Comparison of ENCODE assay signal across 17 cellular contexts in genomic region chr2:72981516-72981915, GRCh38.
DNase-seq lines count a peak whose midpoint lies in the region; ATAC-seq, FAIRE-seq and TF ChIP-seq lines count a peak whose summit lies in the region.
"Had no signal": no experiment of that assay in that cellular context is flagged by ENCODE, and none has a peak within 500 bp of the region (broad histone marks: within the 10 kb centered on the region; RNA-seq: fewer than 3 reads in every experiment).

No MANE protein-coding gene starts in this region.

- WGBS in liver, result 87% methylated on average over 4 of the region's 4 CpGs
- 90 to 98% (median 95%) methylated on average over 4 of the region's 4 CpGs for WGBS in spleen, 5 donors

- peaks cover 71% of the 10 kb centered on the region for H3K4me1 ChIP-seq in left ventricle myocardium inferior
- peaks cover 26 to 44% (median 36%) of the 10 kb centered on the region in 4 donors for H3K4me1 ChIP-seq in liver (ENCODE audit: control insufficient read depth in 4 of 4, insufficient read depth in 4 of 4, low read length in 3 of 4)
- H3K4me1 ChIP-seq in spleen, result peaks cover 0 to 24% (median 9%) of the 10 kb centered on the region in 6 donors

- H3K27ac ChIP-seq in left ventricle myocardium inferior (replicated peaks), result peak overlapping the region; percentile 8
- H3K27ac ChIP-seq in liver (ENCODE audit: low read depth in 1 of 2, low read length in 2 of 2), result peak overlapping the region; percentile 32 to 86
- no peak overlapping the region for H3K27ac ChIP-seq in spleen
- H3K27ac ChIP-seq: A549 had no signal

- TF ChIP-seq CTCF in left ventricle myocardium inferior (IDR thresholded peaks at IDR 0.05; ENCODE audit: borderline replicate concordance) (no peak), liver (IDR thresholded peaks at IDR 0.05; ENCODE audit: low read depth, low read length, missing input control) (no peak), spleen (IDR thresholded peaks at IDR 0.05 in 8 of 11, conservative IDR thresholded peaks at IDR 0.05 in 3 of 11) (no peak)

- H3K9me3 ChIP-seq in left ventricle myocardium inferior (replicated peaks), result no peaks in the 10 kb centered on the region
- H3K9me3 ChIP-seq in liver (ENCODE audit: control insufficient read depth in 4 of 4, low read length in 3 of 4), result no peaks in the 10 kb centered on the region
- no peaks in the 10 kb centered on the region for H3K9me3 ChIP-seq in spleen
- H3K9me3 ChIP-seq: A549, SJCRH30 had no signal

- no peak for FAIRE-seq in RCC 7860 (lab: Jason Lieb, UNC)
- FAIRE-seq: A549 had no signal

- DNase-seq in left ventricle myocardium inferior (no peak), cardiac septum (ENCODE audit: low spot score) (no peak), NCI-H748 (lab: John Stamatoyannopoulos, UW; ENCODE audit: unreplicated experiment) (peak; percentile 58), spleen (peak; percentile 40), RCC 7860 (ENCODE audit: low spot score) (no peak), cerebellar cortex (ENCODE audit: low spot score) (no peak)
- DNase-seq: CD4-positive, alpha-beta memory T cell; Kasumi-1; NCI-H1417; NCI-H2081; NCI-H226; NCI-H774; SJCRH30; SW 1271 had no signal

- no peak for ATAC-seq in GM18502 (IDR thresholded peaks at IDR 0.05; ENCODE audit: poor library complexity, unreplicated experiment)
- ATAC-seq: A549 had no signal

- no peak overlapping the region for H3K9ac ChIP-seq in liver (ENCODE audit: low read depth in 1 of 2, low read length in 2 of 2)

- no peak for TF ChIP-seq RAD21 in liver (IDR thresholded peaks at IDR 0.05)

- H3K27me3 ChIP-seq in left ventricle myocardium inferior (ENCODE audit: low read depth) (no peaks in the 10 kb centered on the region), liver (ENCODE audit: control insufficient read depth in 4 of 4, insufficient read depth in 4 of 4, low read length in 3 of 4) (no peaks in the 10 kb centered on the region), spleen (replicated peaks in 1 of 7) (no peaks in the 10 kb centered on the region)
- H3K27me3 ChIP-seq: SJCRH30 had no signal

- TF ChIP-seq POLR2A in spleen (IDR thresholded peaks at IDR 0.05), result no peak

- intact Hi-C loops in left ventricle myocardium inferior (cut with micrococcal nuclease), result no loop called here
- intact Hi-C loops in cardiac septum (cut with DNase I), result loop anchor here (2.0 kb wide), 1 partner anchor 89 kb away; the partner anchor contains the start of gene SFXN5
- intact Hi-C loops in spleen (cut with DNase I; ENCODE audit: low total_unique reads), result no loop called here

- no peak overlapping the region for H3K4me3 ChIP-seq in left ventricle myocardium inferior
- H3K4me3 ChIP-seq in liver (ENCODE audit: low read depth in 1 of 3, low read length in 3 of 3), result no peak overlapping the region
- no peak overlapping the region for H3K4me3 ChIP-seq in spleen
- H3K4me3 ChIP-seq: A549, SJCRH30 had no signal

- no peaks in the 10 kb centered on the region for H3K36me3 ChIP-seq in left ventricle myocardium inferior
- peaks cover 0 to 5% (median 0%) of the 10 kb centered on the region in 4 donors for H3K36me3 ChIP-seq in liver (ENCODE audit: control insufficient read depth in 4 of 4, insufficient read depth in 3 of 4, low read depth in 1 of 4, low read length in 3 of 4)
- peaks cover 0 to 56% (median 4%) of the 10 kb centered on the region in 6 donors for H3K36me3 ChIP-seq in spleen
- H3K36me3 ChIP-seq: SJCRH30 had no signal

TF ChIP-seq in liver, 16 proteins besides CTCF, POLR2A, EP300 and RAD21:
- TF ChIP-seq TAF1 (conservative IDR thresholded peaks at IDR 0.05) (no peak), GABPA (IDR thresholded peaks at IDR 0.05 in 1 of 2, conservative IDR thresholded peaks at IDR 0.05 in 1 of 2) (no peak), SP1 (IDR thresholded peaks at IDR 0.05) (no peak), FOXA2 (IDR thresholded peaks at IDR 0.05) (no peak), HNF4G (IDR thresholded peaks at IDR 0.05) (no peak), MAX (IDR thresholded peaks at IDR 0.05) (no peak), RXRA (IDR thresholded peaks at IDR 0.05) (no peak), FOXA1 (IDR thresholded peaks at IDR 0.05) (no peak), JUND (IDR thresholded peaks at IDR 0.05) (no peak), HNF4A (conservative IDR thresholded peaks at IDR 0.05) (no peak), NR2F2 (IDR thresholded peaks at IDR 0.05) (no peak), EGR1 (IDR thresholded peaks at IDR 0.05; ENCODE audit: low read depth in 2 of 2) (no peak), YY1 (IDR thresholded peaks at IDR 0.05) (no peak)
- TF ChIP-seq, protein P1, sequence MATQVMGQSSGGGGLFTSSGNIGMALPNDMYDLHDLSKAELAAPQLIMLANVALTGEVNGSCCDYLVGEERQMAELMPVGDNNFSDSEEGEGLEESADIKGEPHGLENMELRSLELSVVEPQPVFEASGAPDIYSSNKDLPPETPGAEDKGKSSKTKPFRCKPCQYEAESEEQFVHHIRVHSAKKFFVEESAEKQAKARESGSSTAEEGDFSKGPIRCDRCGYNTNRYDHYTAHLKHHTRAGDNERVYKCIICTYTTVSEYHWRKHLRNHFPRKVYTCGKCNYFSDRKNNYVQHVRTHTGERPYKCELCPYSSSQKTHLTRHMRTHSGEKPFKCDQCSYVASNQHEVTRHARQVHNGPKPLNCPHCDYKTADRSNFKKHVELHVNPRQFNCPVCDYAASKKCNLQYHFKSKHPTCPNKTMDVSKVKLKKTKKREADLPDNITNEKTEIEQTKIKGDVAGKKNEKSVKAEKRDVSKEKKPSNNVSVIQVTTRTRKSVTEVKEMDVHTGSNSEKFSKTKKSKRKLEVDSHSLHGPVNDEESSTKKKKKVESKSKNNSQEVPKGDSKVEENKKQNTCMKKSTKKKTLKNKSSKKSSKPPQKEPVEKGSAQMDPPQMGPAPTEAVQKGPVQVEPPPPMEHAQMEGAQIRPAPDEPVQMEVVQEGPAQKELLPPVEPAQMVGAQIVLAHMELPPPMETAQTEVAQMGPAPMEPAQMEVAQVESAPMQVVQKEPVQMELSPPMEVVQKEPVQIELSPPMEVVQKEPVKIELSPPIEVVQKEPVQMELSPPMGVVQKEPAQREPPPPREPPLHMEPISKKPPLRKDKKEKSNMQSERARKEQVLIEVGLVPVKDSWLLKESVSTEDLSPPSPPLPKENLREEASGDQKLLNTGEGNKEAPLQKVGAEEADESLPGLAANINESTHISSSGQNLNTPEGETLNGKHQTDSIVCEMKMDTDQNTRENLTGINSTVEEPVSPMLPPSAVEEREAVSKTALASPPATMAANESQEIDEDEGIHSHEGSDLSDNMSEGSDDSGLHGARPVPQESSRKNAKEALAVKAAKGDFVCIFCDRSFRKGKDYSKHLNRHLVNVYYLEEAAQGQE (IDR thresholded peaks at IDR 0.05), result no peak
- TF ChIP-seq, protein P2, sequence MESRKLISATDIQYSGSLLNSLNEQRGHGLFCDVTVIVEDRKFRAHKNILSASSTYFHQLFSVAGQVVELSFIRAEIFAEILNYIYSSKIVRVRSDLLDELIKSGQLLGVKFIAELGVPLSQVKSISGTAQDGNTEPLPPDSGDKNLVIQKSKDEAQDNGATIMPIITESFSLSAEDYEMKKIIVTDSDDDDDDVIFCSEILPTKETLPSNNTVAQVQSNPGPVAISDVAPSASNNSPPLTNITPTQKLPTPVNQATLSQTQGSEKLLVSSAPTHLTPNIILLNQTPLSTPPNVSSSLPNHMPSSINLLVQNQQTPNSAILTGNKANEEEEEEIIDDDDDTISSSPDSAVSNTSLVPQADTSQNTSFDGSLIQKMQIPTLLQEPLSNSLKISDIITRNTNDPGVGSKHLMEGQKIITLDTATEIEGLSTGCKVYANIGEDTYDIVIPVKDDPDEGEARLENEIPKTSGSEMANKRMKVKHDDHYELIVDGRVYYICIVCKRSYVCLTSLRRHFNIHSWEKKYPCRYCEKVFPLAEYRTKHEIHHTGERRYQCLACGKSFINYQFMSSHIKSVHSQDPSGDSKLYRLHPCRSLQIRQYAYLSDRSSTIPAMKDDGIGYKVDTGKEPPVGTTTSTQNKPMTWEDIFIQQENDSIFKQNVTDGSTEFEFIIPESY (IDR thresholded peaks at IDR 0.05), result no peak
- TF ChIP-seq, protein P3, sequence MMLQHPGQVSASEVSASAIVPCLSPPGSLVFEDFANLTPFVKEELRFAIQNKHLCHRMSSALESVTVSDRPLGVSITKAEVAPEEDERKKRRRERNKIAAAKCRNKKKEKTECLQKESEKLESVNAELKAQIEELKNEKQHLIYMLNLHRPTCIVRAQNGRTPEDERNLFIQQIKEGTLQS (IDR thresholded peaks at IDR 0.05), result no peak

Comparison
In these comparisons a context has a peak if more than half of its experiments do, and no peak if none do; other contexts are left out.
1. DNase-seq: peak in NCI-H748 (single experiment) and spleen (single experiment); none in left ventricle myocardium inferior (single experiment), cardiac septum (single experiment), RCC 7860 (single experiment) and cerebellar cortex (single experiment).
2. H3K27ac ChIP-seq: peak in left ventricle myocardium inferior (single experiment) and liver (2 of 2); none in spleen (0 of 8).